12 cellular contexts compared by ENCODE assay signal in genomic region chr4:87055340-87055739, GRCh38.
A peak's percentile ranks its signal among the peaks of the same experiment; 100 is the strongest.
DNase-seq lines count a peak whose midpoint lies in the region; ATAC-seq and TF ChIP-seq lines count a peak whose summit lies in the region.
"Had no signal": no experiment of that assay in that cellular context is flagged by ENCODE, and none has a peak within 500 bp of the region (broad histone marks: within the 10 kb centered on the region; RNA-seq: fewer than 3 reads in every experiment).

No MANE protein-coding gene starts in this region.

- DNase-seq in breast epithelium (ENCODE audit: low spot score in 2 of 2): no peak
- DNase-seq in mammary epithelial cell: no peak
- peak; percentile 71 for DNase-seq in osteoblast (ENCODE audit: insufficient read length, low spot score, missing footprints)
- no peak for DNase-seq in aorta
- no peak for DNase-seq in AG08396 (ENCODE audit: low spot score)
- DNase-seq in SW480 (ENCODE audit: low spot score): no peak
- DNase-seq: NCI-H524 treated with DMSO at 0.1 percent for 48 hours; SK-N-SH; stimulated activated CD4-positive, alpha-beta T cell treated with anti-CD3 and anti-CD28 coated beads, Interleukin-15, amount 100 ng/mL, for 24 hours had no signal

- H3K27me3 ChIP-seq in breast epithelium: no peaks in the 10 kb centered on the region
- no peaks in the 10 kb centered on the region for H3K27me3 ChIP-seq in mammary epithelial cell (ENCODE audit: insufficient read depth, low read length)
- H3K27me3 ChIP-seq in esophagus (ENCODE audit: control insufficient read depth in 1 of 2, insufficient read depth in 2 of 2, low read length in 2 of 2): no peaks in the 10 kb centered on the region
- H3K27me3 ChIP-seq in osteoblast (ENCODE audit: insufficient read depth, low read length): no peaks in the 10 kb centered on the region
- H3K27me3 ChIP-seq in aorta (ENCODE audit: control insufficient read depth in 1 of 2, insufficient read depth in 2 of 2, low read length in 1 of 2): no peaks in the 10 kb centered on the region

- no TSS peak for BruUV-seq in mammary epithelial cell (replicated peaks; lab: Mats Ljungman, UMichigan)

- H3K9me3 ChIP-seq in breast epithelium (no peaks in the 10 kb centered on the region), mammary epithelial cell (replicated peaks; ENCODE audit: insufficient read depth, low read length) (no peaks in the 10 kb centered on the region), esophagus (ENCODE audit: control insufficient read depth in 2 of 2, insufficient read depth in 1 of 2, low read depth in 1 of 2, low read length in 1 of 2) (no peaks in the 10 kb centered on the region), osteoblast (ENCODE audit: low read depth, low read length) (no peaks in the 10 kb centered on the region), aorta (ENCODE audit: control insufficient read depth, low read length) (no peaks in the 10 kb centered on the region)
- H3K9me3 ChIP-seq: SK-N-SH had no signal

- in situ Hi-C loops in mammary epithelial cell (cut with MboI; ENCODE audit: low sequenced_read_pairs in 2 of 2): no loop called here

- no peak for TF ChIP-seq CTCF in breast epithelium (IDR thresholded peaks at IDR 0.05)
- no peak for TF ChIP-seq CTCF in mammary epithelial cell (conservative IDR thresholded peaks at IDR 0.05 in 1 of 2, IDR thresholded peaks at IDR 0.05 in 1 of 2; ENCODE audit: extremely low read depth in 1 of 2, insufficient read depth in 1 of 2, low read depth in 1 of 2, low read length in 2 of 2)
- TF ChIP-seq CTCF in osteoblast (IDR thresholded peaks at IDR 0.05; ENCODE audit: extremely low read depth, low read depth, low read length): no peak

- CTCF ChIA-PET in mammary epithelial cell (lab: Charles Lee; ENCODE audit: low non-redundant PET): no interaction called here

- ATAC-seq in aorta (ENCODE audit: low FRiP score) (peak; percentile 19), HG03095 (IDR thresholded peaks at IDR 0.05; ENCODE audit: unreplicated experiment) (no peak)
- ATAC-seq: activated naive CD4-positive, alpha-beta T cell treated with anti-CD3 and anti-CD28 coated beads, Interleukin-2, amount 50 U/mL, for 72 hours had no signal

- H3K36me3 ChIP-seq in breast epithelium (no peaks in the 10 kb centered on the region), mammary epithelial cell (ENCODE audit: insufficient read depth, low read length) (no peaks in the 10 kb centered on the region), esophagus (ENCODE audit: control insufficient read depth in 2 of 2, insufficient read depth in 2 of 2, low read length in 1 of 2) (no peaks in the 10 kb centered on the region), osteoblast (ENCODE audit: insufficient read depth, low read length) (no peaks in the 10 kb centered on the region), aorta (ENCODE audit: control insufficient read depth in 1 of 2, insufficient read depth in 2 of 2, low read length in 1 of 2) (no peaks in the 10 kb centered on the region)

- intact Hi-C loops in breast epithelium (cut with DNase I; ENCODE audit: low total_unique reads) (no loop called here), mammary epithelial cell (cut with micrococcal nuclease) (no loop called here), aorta (cut with DNase I) (loop anchor here in 1 of 2 donors (5.0 kb wide), 1 partner anchor 48 kb away; no protein-coding TSS in a partner anchor)

- H3K9ac ChIP-seq in mammary epithelial cell (ENCODE audit: insufficient read depth, low read length): no peak overlapping the region
- H3K9ac ChIP-seq: SK-N-SH had no signal

- dilution Hi-C loops in mammary epithelial cell (cut with HindIII; ENCODE audit: low sequenced_read_pairs): no loop called here

- H3K4me3 ChIP-seq in breast epithelium (peak overlapping the region in 1 of 3 donors; percentile 6), mammary epithelial cell (replicated peaks in 1 of 3; ENCODE audit: insufficient read depth in 1 of 3, low read depth in 2 of 3, low read length in 3 of 3) (no peak overlapping the region), esophagus (ENCODE audit: low read depth in 1 of 2, low read length in 2 of 2) (no peak overlapping the region), osteoblast (ENCODE audit: insufficient read depth, low read length) (no peak overlapping the region), aorta (ENCODE audit: low read length in 2 of 2) (no peak overlapping the region)

- H3K4me2 ChIP-seq in mammary epithelial cell (ENCODE audit: insufficient read depth, low read depth, low read length): no peak overlapping the region
- no peak overlapping the region for H3K4me2 ChIP-seq in osteoblast (ENCODE audit: insufficient read depth, low read length)
- H3K4me2 ChIP-seq: SK-N-SH had no signal

- no peaks in the 10 kb centered on the region for H4K20me1 ChIP-seq in mammary epithelial cell (ENCODE audit: insufficient read depth, low read length)
- peaks cover 13% of the 10 kb centered on the region for H4K20me1 ChIP-seq in osteoblast (ENCODE audit: insufficient read depth, low read length)

- peaks cover 52% of the 10 kb centered on the region for H3K79me2 ChIP-seq in mammary epithelial cell (ENCODE audit: insufficient read depth, low read length)
- H3K79me2 ChIP-seq in osteoblast (ENCODE audit: insufficient read depth, low read length): peaks cover 58% of the 10 kb centered on the region

- H3K4me1 ChIP-seq in breast epithelium (peaks cover 0 to 30% of the 10 kb centered on the region in 2 donors), mammary epithelial cell (ENCODE audit: insufficient read depth, low read length) (peaks cover 13% of the 10 kb centered on the region), esophagus (ENCODE audit: control insufficient read depth in 2 of 2, insufficient read depth in 2 of 2, low read length in 1 of 2) (peaks cover 3 to 4% of the 10 kb centered on the region in 2 donors), osteoblast (ENCODE audit: insufficient read depth, low read length) (peaks cover 26% of the 10 kb centered on the region), aorta (ENCODE audit: control insufficient read depth in 1 of 2, insufficient read depth in 2 of 2, low read length in 2 of 2) (peaks cover 19 to 20% of the 10 kb centered on the region in 2 donors)

- H3K27ac ChIP-seq in breast epithelium (peak overlapping the region; percentile 31 to 74), mammary epithelial cell (ENCODE audit: insufficient read depth, low read depth, low read length) (no peak overlapping the region), esophagus (ENCODE audit: low read depth in 2 of 2, low read length in 1 of 2) (peak overlapping the region; percentile 17 to 41), osteoblast (ENCODE audit: low read depth, low read length) (no peak overlapping the region), aorta (ENCODE audit: low read depth in 1 of 2, low read length in 2 of 2) (peak overlapping the region; percentile 76 to 84)

- TF ChIP-seq POLR2A in breast epithelium (IDR thresholded peaks at IDR 0.05): no peak

- no peak overlapping the region for H2AFZ ChIP-seq in mammary epithelial cell (ENCODE audit: low read depth, low read length)
- H2AFZ ChIP-seq in osteoblast (ENCODE audit: low read length): no peak overlapping the region

- WGBS in mammary epithelial cell (ENCODE audit: low coverage, missing lambda C conversion rate): 93% methylated on average over 2 of the region's 2 CpGs
- 31 to 44% methylated on average over 2 of the region's 2 CpGs for WGBS in esophagus, 2 donors
- 5 to 19% methylated on average over 2 of the region's 2 CpGs for WGBS in aorta, 2 donors

Comparison
In these comparisons a context has a peak if more than half of its experiments do, and no peak if none do; other contexts are left out.
1. H3K27ac ChIP-seq: peak in breast epithelium (2 of 2), esophagus (2 of 2) and aorta (2 of 2); none in mammary epithelial cell (single experiment) and osteoblast (single experiment).